ENCODE assay signal across 8 cellular contexts in the genomic region with DNA sequence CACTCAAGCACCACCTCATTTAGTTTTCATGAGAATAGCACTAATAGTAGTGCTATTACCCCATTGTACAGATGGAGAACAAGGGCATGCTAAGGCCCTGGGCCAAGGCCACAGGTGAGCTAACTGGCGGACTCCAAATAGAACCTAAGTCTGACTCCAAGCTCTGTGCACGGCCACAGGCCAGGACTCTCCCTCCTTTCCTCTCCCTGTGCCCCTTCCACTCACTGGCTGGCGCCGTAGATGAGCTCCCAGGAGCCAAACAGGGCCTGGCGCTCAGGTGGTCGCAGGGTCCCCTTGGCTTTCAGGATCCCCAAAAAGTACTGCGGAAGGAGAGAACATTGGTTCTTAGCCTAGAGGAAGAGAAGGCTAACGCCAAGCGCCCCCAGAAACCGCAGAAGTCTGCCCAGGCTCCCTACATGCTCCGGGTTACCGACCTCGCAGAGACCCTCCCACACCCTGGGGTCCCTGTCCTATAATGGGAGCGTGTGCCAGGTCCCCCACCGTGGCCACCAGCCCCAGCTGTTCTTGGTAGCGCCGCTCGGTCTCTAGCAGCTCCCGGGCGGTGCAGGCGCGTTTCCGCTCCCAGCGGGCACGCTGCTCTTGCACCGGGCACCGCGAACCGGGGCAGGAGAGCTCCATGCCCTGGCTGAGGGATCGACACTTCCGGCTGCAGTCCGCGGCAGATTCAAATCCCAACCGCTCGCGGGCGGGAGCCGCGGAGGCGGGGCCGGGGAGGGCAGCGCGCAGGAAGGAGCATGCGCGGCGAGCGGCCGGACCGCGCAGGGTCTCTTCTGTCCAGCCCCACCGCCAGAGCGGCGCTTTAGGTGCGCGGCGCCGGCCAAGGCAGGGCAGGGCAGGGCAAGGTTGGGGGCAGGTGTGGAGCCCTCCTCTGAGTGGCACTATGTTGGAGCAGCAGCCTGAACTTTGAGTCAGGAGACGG.
A peak's percentile ranks its signal among the peaks of the same experiment; 100 is the strongest.
DNase-seq lines count a peak whose midpoint lies in the region; ATAC-seq and TF ChIP-seq lines count a peak whose summit lies in the region.

ARHGEF39 (minus strand) TSS at position 665 of the 940 bp plus-strand sequence; CDS start at position 639, 26 bp downstream.

- peak; percentile 18 for TF ChIP-seq CTCF in retinal pigment epithelial cell (conservative IDR thresholded peaks at IDR 0.05; ENCODE audit: low read depth, low read length)

- peak; percentile 79 for ATAC-seq in HG02798 (IDR thresholded peaks at IDR 0.05; ENCODE audit: poor library complexity, unreplicated experiment)

- peak within 1 kb of the TSS; percentile 56 for H3K4me3 ChIP-seq in retinal pigment epithelial cell (ENCODE audit: low read length)

- peak; percentile 76 for DNase-seq in NCI-H1436 (lab: John Stamatoyannopoulos, UW)
- DNase-seq in NCI-H1436 treated with DMSO at 0.1 percent for 48 hours (lab: John Stamatoyannopoulos, UW), result no peak
- peak; percentile 93 for DNase-seq in NCI-H146 (lab: John Stamatoyannopoulos, UW)
- DNase-seq in T-helper 1 cell, result peak; percentile 48 to 82 (median 59)
- DNase-seq in astrocyte of the hippocampus (ENCODE audit: low read depth, low spot score), result peak; percentile 93
- DNase-seq in hypothalamus (lab: John Stamatoyannopoulos, UW), result peak in 47 of 51 donors; percentile 14 to 80 (median 54)
- DNase-seq in retinal pigment epithelial cell (ENCODE audit: low read depth), result no peak

Comparison
In these comparisons a context has a peak if more than half of its experiments do, and no peak if none do; other contexts are left out.
1. DNase-seq: peak in NCI-H1436 (single experiment), NCI-H146 (single experiment), T-helper 1 cell (5 of 5), astrocyte of the hippocampus (single experiment) and hypothalamus (47 of 51); none in NCI-H1436 treated with DMSO at 0.1 percent for 48 hours (single experiment) and retinal pigment epithelial cell (single experiment).